ENCODE assay signal across 21 cellular contexts in the genomic region with DNA sequence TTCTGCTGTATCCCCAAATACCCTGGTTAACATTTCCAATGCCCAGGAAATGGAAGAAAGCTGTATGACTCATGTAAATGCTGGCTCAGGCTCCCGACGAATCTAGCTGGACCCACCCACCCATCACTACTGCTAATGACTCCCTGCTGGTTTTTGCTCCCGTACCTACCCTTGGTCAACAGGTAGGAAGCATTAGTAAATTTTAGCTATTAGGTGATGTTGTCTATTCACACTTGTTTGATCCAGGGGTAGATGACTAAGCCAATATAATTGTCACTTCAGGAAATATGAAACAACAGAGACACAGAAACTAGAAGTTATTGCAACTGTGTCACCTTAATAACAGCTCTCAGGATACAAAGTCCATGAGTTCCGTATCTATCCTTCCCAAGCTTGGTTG.
DNase-seq lines count a peak whose midpoint lies in the region; ATAC-seq and TF ChIP-seq lines count a peak whose summit lies in the region.
"Had no signal": no experiment of that assay in that cellular context is flagged by ENCODE, and none has a peak within 500 bp of the region (broad histone marks: within the 10 kb centered on the region; RNA-seq: fewer than 3 reads in every experiment).

No MANE protein-coding gene starts in this region.

- no peaks in the 10 kb centered on the region for H3K9me2 ChIP-seq in GM23248 (ENCODE audit: insufficient read depth)

- intact Hi-C loops in Panc1 (cut with micrococcal nuclease; ENCODE audit: unreplicated experiment) (no loop called here), left ventricle myocardium inferior (cut with micrococcal nuclease) (no loop called here)

- H3K27ac ChIP-seq in GM23248: no peak overlapping the region
- H3K27ac ChIP-seq in Panc1 (ENCODE audit: low read length): peak overlapping the region; percentile 44; the same call in 1 of the 2 replicates
- H3K27ac ChIP-seq in osteoblast (ENCODE audit: low read depth, low read length): no peak overlapping the region
- H3K27ac ChIP-seq in left ventricle myocardium inferior (replicated peaks): no peak overlapping the region
- H3K27ac ChIP-seq: upper lobe of right lung had no signal

- DNase-seq in GM23248 (peak; percentile 72), Panc1 (ENCODE audit: low read depth, low spot score) (no peak), osteoblast (ENCODE audit: insufficient read length, low spot score, missing footprints) (no peak), NCI-H526 (lab: John Stamatoyannopoulos, UW) (no peak), left ventricle myocardium inferior (no peak), NCI-H1105 (lab: John Stamatoyannopoulos, UW) (no peak)
- no peak for DNase-seq in activated naive CD4-positive, alpha-beta T cell treated with anti-CD3 and anti-CD28 coated beads, Interleukin-2, amount 50 U/mL, for 72 hours (ENCODE audit: low spot score in 2 of 2)
- DNase-seq: activated CD4-positive, alpha-beta T cell treated with anti-CD3 and anti-CD28 coated beads, Interleukin-2, amount 10 ng/mL, durations not matched to agents 7 days and 5 days; activated T-cell treated with anti-CD3 and anti-CD28 coated beads, Interleukin-2, amount 50 U/mL, for 4 hours; amygdala; CD4-positive, CD25-positive, alpha-beta regulatory T cell; kidney glomerular epithelial cell; naive thymus-derived CD8-positive, alpha-beta T cell; NCI-H1092 treated with DMSO at 0.1 percent for 48 hours; right cardiac atrium; stimulated activated CD4-positive, alpha-beta T cell treated with anti-CD3 and anti-CD28 coated beads, Interleukin-4, amount 100 ng/mL, for 4 hours; T-helper 2 cell; upper lobe of right lung had no signal

- in situ Hi-C loops in GM23248 (cut with MboI) (no loop called here), Panc1 (cut with HindIII; ENCODE audit: low pct_unique_long_range_greater_than_20kb, low sequenced_read_pairs) (no loop called here)

- no TSS peak for BruUV-seq in Panc1 (replicated peaks; lab: Mats Ljungman, UMichigan)

- POLR2A ChIA-PET in Panc1 (lab: Charles Lee): no interaction called here

- H3K4me3 ChIP-seq in GM23248: no peak overlapping the region
- H3K4me3 ChIP-seq in Panc1 (ENCODE audit: low read depth in 2 of 2, low read length in 2 of 2): no peak overlapping the region
- no peak overlapping the region for H3K4me3 ChIP-seq in osteoblast (ENCODE audit: insufficient read depth, low read length)
- H3K4me3 ChIP-seq in left ventricle myocardium inferior: no peak overlapping the region
- H3K4me3 ChIP-seq: Peyer's patch, upper lobe of right lung had no signal

- H2AFZ ChIP-seq in GM23248 (no peak overlapping the region), osteoblast (ENCODE audit: low read length) (no peak overlapping the region)

- H3K9me3 ChIP-seq in GM23248 (ENCODE audit: low read depth) (no peaks in the 10 kb centered on the region), Panc1 (ENCODE audit: control insufficient read depth, insufficient read depth, low read depth, low read length) (no peaks in the 10 kb centered on the region), osteoblast (ENCODE audit: low read depth, low read length) (no peaks in the 10 kb centered on the region), left ventricle myocardium inferior (replicated peaks) (no peaks in the 10 kb centered on the region)
- H3K9me3 ChIP-seq: Peyer's patch, upper lobe of right lung had no signal

- TF ChIP-seq CTCF in Panc1 (IDR thresholded peaks at IDR 0.05) (no peak), osteoblast (IDR thresholded peaks at IDR 0.05; ENCODE audit: extremely low read depth, low read depth, low read length) (no peak), left ventricle myocardium inferior (IDR thresholded peaks at IDR 0.05; ENCODE audit: borderline replicate concordance) (no peak)

- H3K4me1 ChIP-seq in GM23248 (ENCODE audit: insufficient read depth) (peaks cover 48% of the 10 kb centered on the region), Panc1 (ENCODE audit: control insufficient read depth, insufficient read depth, low read length) (peaks cover 43% of the 10 kb centered on the region), osteoblast (ENCODE audit: insufficient read depth, low read length) (peaks cover 51% of the 10 kb centered on the region), left ventricle myocardium inferior (peaks cover 28% of the 10 kb centered on the region)

- 25% methylated on average over 4 of the region's 4 CpGs for WGBS in GM23248 (ENCODE audit: low coverage in 1 of 2, low lambda C conversion rate in 2 of 2, missing lambda C conversion rate in 2 of 2), 2 experiments

- CTCF ChIA-PET in Panc1 (lab: Charles Lee): interaction anchor here (0.5 to 0.8 kb wide), 2 partner anchors 9 to 44 kb away, joined by 3 to 5 read pairs; no protein-coding TSS in a partner anchor

- no peak for ATAC-seq in Panc1
- peak; percentile 26 for ATAC-seq in esophagus mucosa
- ATAC-seq in activated naive CD4-positive, alpha-beta T cell treated with anti-CD3 and anti-CD28 coated beads, Interleukin-2, amount 50 U/mL, for 72 hours: no peak
- ATAC-seq: activated T-cell treated with anti-CD3 and anti-CD28 coated beads, Interleukin-2, amount 50 U/mL, for 4 hours; naive thymus-derived CD8-positive, alpha-beta T cell; right cardiac atrium; stimulated activated effector memory CD8-positive, alpha-beta T cell treated with anti-CD3 and anti-CD28 coated beads, Interleukin-12 subunit alpha, Interleukin-12 subunit beta, amount 100 ng/mL, for 72 hours; upper lobe of right lung had no signal

- H3K79me2 ChIP-seq in GM23248 (ENCODE audit: insufficient read depth): peaks cover 87% of the 10 kb centered on the region
- peaks cover 34% of the 10 kb centered on the region for H3K79me2 ChIP-seq in osteoblast (ENCODE audit: insufficient read depth, low read length)

- no peak overlapping the region for H3K9ac ChIP-seq in GM23248

- H3K4me2 ChIP-seq in GM23248 (ENCODE audit: unreplicated experiment) (peak overlapping the region; percentile 3), osteoblast (ENCODE audit: insufficient read depth, low read length) (peak overlapping the region; percentile 10)

- H3K27ac Mint-ChIP-seq in activated naive CD4-positive, alpha-beta T cell treated with anti-CD3 and anti-CD28 coated beads, Interleukin-2, amount 50 U/mL, for 72 hours: no peak overlapping the region
- H3K27ac Mint-ChIP-seq: activated CD4-positive, alpha-beta T cell treated with anti-CD3 and anti-CD28 coated beads, Interleukin-2, amount 10 ng/mL, durations not matched to agents 7 days and 5 days; CD4-positive, CD25-positive, alpha-beta regulatory T cell; naive thymus-derived CD8-positive, alpha-beta T cell; stimulated activated effector memory CD8-positive, alpha-beta T cell treated with anti-CD3 and anti-CD28 coated beads, Interleukin-12 subunit alpha, Interleukin-12 subunit beta, amount 100 ng/mL, for 72 hours had no signal

- H3K9me3 Mint-ChIP-seq in activated naive CD4-positive, alpha-beta T cell treated with anti-CD3 and anti-CD28 coated beads, Interleukin-2, amount 50 U/mL, for 72 hours: no peaks in the 10 kb centered on the region
- H3K9me3 Mint-ChIP-seq: activated CD4-positive, alpha-beta T cell treated with anti-CD3 and anti-CD28 coated beads, Interleukin-2, amount 10 ng/mL, durations not matched to agents 7 days and 5 days; activated T-cell treated with anti-CD3 and anti-CD28 coated beads, Interleukin-2, amount 50 U/mL, for 4 hours; naive thymus-derived CD8-positive, alpha-beta T cell; stimulated activated effector memory CD8-positive, alpha-beta T cell treated with anti-CD3 and anti-CD28 coated beads, Interleukin-12 subunit alpha, Interleukin-12 subunit beta, amount 100 ng/mL, for 72 hours had no signal

- H3K36me3 Mint-ChIP-seq in activated naive CD4-positive, alpha-beta T cell treated with anti-CD3 and anti-CD28 coated beads, Interleukin-2, amount 50 U/mL, for 72 hours: no peaks in the 10 kb centered on the region
- H3K36me3 Mint-ChIP-seq: CD4-positive, CD25-positive, alpha-beta regulatory T cell; naive thymus-derived CD8-positive, alpha-beta T cell; stimulated activated effector memory CD8-positive, alpha-beta T cell treated with anti-CD3 and anti-CD28 coated beads, Interleukin-12 subunit alpha, Interleukin-12 subunit beta, amount 100 ng/mL, for 72 hours had no signal

- H4K20me1 ChIP-seq in GM23248 (ENCODE audit: insufficient read depth): no peaks in the 10 kb centered on the region
- no peaks in the 10 kb centered on the region for H4K20me1 ChIP-seq in osteoblast (ENCODE audit: insufficient read depth, low read length)

- H3K27me3 ChIP-seq in GM23248 (replicated peaks; ENCODE audit: insufficient read depth) (no peaks in the 10 kb centered on the region), Panc1 (ENCODE audit: control insufficient read depth, insufficient read depth, low read length) (no peaks in the 10 kb centered on the region), osteoblast (ENCODE audit: insufficient read depth, low read length) (no peaks in the 10 kb centered on the region), left ventricle myocardium inferior (ENCODE audit: low read depth) (no peaks in the 10 kb centered on the region)
- H3K27me3 ChIP-seq: Peyer's patch, upper lobe of right lung had no signal

- peaks cover 34% of the 10 kb centered on the region for H3F3A ChIP-seq in GM23248 (ENCODE audit: insufficient read depth)

- H3K36me3 ChIP-seq in GM23248 (ENCODE audit: low read depth) (no peaks in the 10 kb centered on the region), Panc1 (ENCODE audit: control insufficient read depth, insufficient read depth, low read length) (no peaks in the 10 kb centered on the region), osteoblast (ENCODE audit: insufficient read depth, low read length) (no peaks in the 10 kb centered on the region), left ventricle myocardium inferior (no peaks in the 10 kb centered on the region)
- H3K36me3 ChIP-seq: Peyer's patch, upper lobe of right lung had no signal
